In the genomic region with DNA sequence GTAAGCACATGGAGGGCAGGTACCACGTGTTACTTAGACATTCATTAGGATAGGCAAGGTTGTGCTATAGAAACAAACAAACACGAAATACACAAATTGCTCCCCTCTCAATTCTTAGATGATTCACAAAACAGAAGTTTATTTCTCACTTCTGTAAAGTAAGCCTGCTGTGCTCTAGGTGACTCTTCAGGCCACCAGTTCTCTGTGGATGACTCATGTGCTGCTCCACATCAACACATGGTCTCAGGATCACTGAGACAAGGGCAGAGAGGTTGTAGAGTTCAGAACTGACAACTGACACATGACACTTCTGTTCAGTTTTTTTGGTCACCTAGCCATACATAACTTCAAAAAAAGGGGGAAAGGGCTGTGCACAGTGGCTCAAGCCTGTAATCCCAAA, we compare ENCODE assay signal across 1 cellular context.
TF ChIP-seq lines count a peak whose summit lies in the region.

No MANE protein-coding gene starts in this region.

TF ChIP-seq in WTC11, 78 proteins besides CTCF, POLR2A, EP300 and RAD21 (continued from another document):
- TF ChIP-seq, protein P1, sequence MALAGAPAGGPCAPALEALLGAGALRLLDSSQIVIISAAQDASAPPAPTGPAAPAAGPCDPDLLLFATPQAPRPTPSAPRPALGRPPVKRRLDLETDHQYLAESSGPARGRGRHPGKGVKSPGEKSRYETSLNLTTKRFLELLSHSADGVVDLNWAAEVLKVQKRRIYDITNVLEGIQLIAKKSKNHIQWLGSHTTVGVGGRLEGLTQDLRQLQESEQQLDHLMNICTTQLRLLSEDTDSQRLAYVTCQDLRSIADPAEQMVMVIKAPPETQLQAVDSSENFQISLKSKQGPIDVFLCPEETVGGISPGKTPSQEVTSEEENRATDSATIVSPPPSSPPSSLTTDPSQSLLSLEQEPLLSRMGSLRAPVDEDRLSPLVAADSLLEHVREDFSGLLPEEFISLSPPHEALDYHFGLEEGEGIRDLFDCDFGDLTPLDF (CRISPR knock-in tag; IDR thresholded peaks at IDR 0.05), result no peak
- TF ChIP-seq, protein P2, sequence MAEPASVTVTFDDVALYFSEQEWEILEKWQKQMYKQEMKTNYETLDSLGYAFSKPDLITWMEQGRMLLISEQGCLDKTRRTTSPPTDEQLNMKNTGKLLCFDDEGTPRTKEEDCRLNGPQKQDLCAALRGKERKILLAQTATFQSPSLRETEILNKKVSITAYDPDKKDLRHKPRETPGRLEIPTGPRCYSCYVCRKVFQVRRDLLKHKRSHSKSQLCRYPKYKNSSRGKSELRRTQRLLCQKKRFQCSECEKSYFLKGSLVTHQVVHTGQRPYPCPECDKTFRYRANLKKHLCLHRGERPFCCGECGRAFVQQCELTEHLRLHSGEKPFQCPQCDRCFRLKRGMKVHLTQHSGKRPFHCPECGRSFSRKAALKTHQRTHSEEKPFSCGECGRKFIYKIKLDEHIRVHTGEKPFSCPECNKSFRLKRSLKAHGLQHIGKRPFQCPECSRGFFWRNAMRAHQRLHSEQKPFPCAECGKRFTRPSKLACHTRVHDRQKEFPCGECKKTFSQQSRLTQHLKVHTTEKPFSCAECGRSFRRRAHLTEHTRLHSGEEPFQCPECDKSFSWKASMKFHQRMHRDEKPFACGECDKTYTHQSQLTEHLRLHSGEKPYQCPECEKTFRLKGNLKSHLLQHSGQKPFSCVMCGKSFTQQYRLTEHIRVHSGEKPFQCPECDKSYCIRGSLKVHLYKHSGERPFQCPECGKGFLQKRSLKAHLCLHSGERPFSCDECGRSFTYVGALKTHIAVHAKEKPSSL (CRISPR knock-in tag; conservative IDR thresholded peaks at IDR 0.05), result no peak
- TF ChIP-seq CREM (CRISPR knock-in tag; IDR thresholded peaks at IDR 0.05) (no peak), ZNF263 (CRISPR knock-in tag; IDR thresholded peaks at IDR 0.05; ENCODE audit: low read depth) (no peak), KAT7 (CRISPR knock-in tag; IDR thresholded peaks at IDR 0.05; ENCODE audit: borderline replicate concordance) (no peak), HMGXB4 (CRISPR knock-in tag; IDR thresholded peaks at IDR 0.05) (no peak), ZBTB21 (CRISPR knock-in tag; IDR thresholded peaks at IDR 0.05; ENCODE audit: borderline replicate concordance) (no peak), TCF7 (CRISPR knock-in tag; IDR thresholded peaks at IDR 0.05; ENCODE audit: low read depth) (no peak)
